Comparison of ENCODE assay signal across 16 cellular contexts in the genomic region with DNA sequence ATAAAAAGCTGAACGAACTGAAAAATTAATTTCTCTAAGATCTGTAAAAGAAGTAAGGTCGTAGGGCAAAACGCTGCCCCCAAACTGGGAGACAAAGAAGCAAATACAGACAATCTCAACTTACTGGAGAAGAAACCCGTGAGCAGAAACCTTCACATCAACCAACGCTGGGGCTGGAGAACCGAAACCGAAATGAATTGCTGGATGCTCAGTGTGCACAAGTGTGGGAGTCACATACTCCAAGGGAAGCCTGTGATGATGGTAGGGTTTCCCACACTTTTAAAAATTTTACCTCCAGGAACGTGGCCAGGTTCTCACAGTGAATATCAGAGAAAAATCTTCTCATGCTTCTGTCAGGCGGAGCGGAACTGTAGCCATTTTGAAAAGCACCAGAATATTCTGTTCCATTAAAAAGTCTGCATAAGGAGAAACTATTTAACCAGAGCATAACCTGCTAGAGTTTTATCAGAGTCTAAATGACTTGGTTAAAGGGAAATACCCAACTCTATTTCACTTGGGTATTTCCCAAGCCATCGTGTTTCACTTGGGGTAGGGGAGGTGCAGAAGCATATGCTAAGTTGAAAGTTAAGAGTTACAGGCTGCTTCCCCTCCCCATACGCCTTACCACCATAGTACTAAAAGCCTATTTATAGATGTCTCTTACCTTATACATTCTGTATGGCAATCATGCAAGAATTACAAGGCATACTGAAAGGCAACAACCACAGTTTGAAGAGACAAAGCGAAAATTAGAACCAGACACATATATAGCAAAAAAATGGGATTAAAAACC.
"Had no signal": no experiment of that assay in that cellular context is flagged by ENCODE, and none has a peak within 500 bp of the region (broad histone marks: within the 10 kb centered on the region; RNA-seq: fewer than 3 reads in every experiment).

No MANE protein-coding gene starts in this region.

- H3K9me3 ChIP-seq: body of pancreas, esophagus squamous epithelium, heart right ventricle, thyroid gland had no signal

- H3K4me3 ChIP-seq: body of pancreas, esophagus squamous epithelium, heart right ventricle, left ventricle myocardium inferior, thyroid gland had no signal

- H3K36me3 ChIP-seq: esophagus squamous epithelium, heart right ventricle, left ventricle myocardium inferior, thyroid gland had no signal

- H3K27me3 ChIP-seq: body of pancreas, esophagus squamous epithelium, heart right ventricle, thyroid gland had no signal

- H3K27ac ChIP-seq: body of pancreas, esophagus squamous epithelium, heart right ventricle, left ventricle myocardium inferior, thyroid gland had no signal

- DNase-seq: activated B cell treated with CpG ODN at 0.5 μM for 24 hours; activated CD4-positive, alpha-beta memory T cell treated with anti-CD3 and anti-CD28 coated beads, Interleukin-2, amount 10 ng/mL, durations not matched to agents 7 days and 5 days; activated CD4-positive, alpha-beta T cell treated with anti-CD3 and anti-CD28 coated beads for 4 hours; activated CD8-positive, alpha-beta memory T cell treated with anti-CD3 and anti-CD28 coated beads, Interleukin-2, amount 10 ng/mL, durations not matched to agents 7 days and 5 days; activated naive CD4-positive, alpha-beta T cell treated with Interleukin-2 at 50 U/mL for 16 hours; activated naive CD8-positive, alpha-beta T cell treated with anti-CD3 and anti-CD28 coated beads, Interleukin-2, amount 10 ng/mL, durations not matched to agents 7 days and 5 days; activated T-cell treated with anti-CD3 and anti-CD28 coated beads, Interleukin-2, amount 50 U/mL, for 1 hour; body of pancreas; effector memory CD8-positive, alpha-beta T cell; esophagus squamous epithelium; heart right ventricle; left ventricle myocardium inferior; mammary epithelial cell; stimulated activated naive CD4-positive, alpha-beta T cell; thyroid gland had no signal

- ATAC-seq: activated CD8-positive, alpha-beta memory T cell treated with anti-CD3 and anti-CD28 coated beads, Interleukin-2, amount 10 ng/mL, durations not matched to agents 7 days and 5 days; activated T-helper 17 cell treated with anti-CD3 and anti-CD28 coated beads, Interleukin-2, amount 50 U/mL, for 72 hours; body of pancreas; effector memory CD8-positive, alpha-beta T cell; heart right ventricle had no signal

- H3K4me1 ChIP-seq: body of pancreas, esophagus squamous epithelium, heart right ventricle, left ventricle myocardium inferior, thyroid gland had no signal
